In genomic region chr2:240232961-240233890, GRCh38 we compare ENCODE assay signal across 8 cellular contexts.
A peak's percentile ranks its signal among the peaks of the same experiment; 100 is the strongest.
DNase-seq lines count a peak whose midpoint lies in the region; ATAC-seq and TF ChIP-seq lines count a peak whose summit lies in the region.

No MANE protein-coding gene starts in this region.

- BruUV-seq in mammary epithelial cell (replicated peaks; lab: Mats Ljungman, UMichigan), result no TSS peak

- H4K20me1 ChIP-seq in mammary epithelial cell (ENCODE audit: insufficient read depth, low read length), result no peaks in the 10 kb centered on the region
- no peaks in the 10 kb centered on the region for H4K20me1 ChIP-seq in smooth muscle cell (ENCODE audit: low read depth)

- peak overlapping the region; percentile 88 for H2AFZ ChIP-seq in mammary epithelial cell (ENCODE audit: low read depth, low read length)
- no peak overlapping the region for H2AFZ ChIP-seq in smooth muscle cell (ENCODE audit: low read depth)

- H3K36me3 ChIP-seq in mammary epithelial cell (ENCODE audit: insufficient read depth, low read length), result no peaks in the 10 kb centered on the region
- no peaks in the 10 kb centered on the region for H3K36me3 ChIP-seq in smooth muscle cell (ENCODE audit: low read depth)

- H3K27me3 Mint-ChIP-seq in activated B cell treated with CpG ODN at 0.5 μM for 24 hours, result peaks cover 7% of the 10 kb centered on the region

- H3K79me2 ChIP-seq in mammary epithelial cell (ENCODE audit: insufficient read depth, low read length), result no peaks in the 10 kb centered on the region
- H3K79me2 ChIP-seq in smooth muscle cell (ENCODE audit: low read depth), result no peaks in the 10 kb centered on the region

- H3K9me3 Mint-ChIP-seq in activated B cell treated with CpG ODN at 0.5 μM for 24 hours, result peaks cover 11% of the 10 kb centered on the region

- H3K4me2 ChIP-seq in mammary epithelial cell (ENCODE audit: insufficient read depth, low read depth, low read length) (peak overlapping the region; percentile 96), smooth muscle cell (peak overlapping the region; percentile 85)

- H3K27ac ChIP-seq in mammary epithelial cell (ENCODE audit: insufficient read depth, low read depth, low read length) (no peak overlapping the region), smooth muscle cell (ENCODE audit: low read depth) (no peak overlapping the region)

- WGBS in mammary epithelial cell (ENCODE audit: low coverage, missing lambda C conversion rate), result 2% methylated on average over 18 of the region's 39 CpGs
- WGBS in smooth muscle cell (ENCODE audit: low lambda C conversion rate), result 2% methylated on average over 16 of the region's 39 CpGs

- TF ChIP-seq CTCF in GM10248 (IDR thresholded peaks at IDR 0.05; ENCODE audit: control extremely low read depth, extremely low read depth, low read depth, missing control alignments), result peak; percentile 66
- no peak for TF ChIP-seq CTCF in activated B cell treated with CpG ODN at 0.5 μM for 24 hours (IDR thresholded peaks at IDR 0.05)
- TF ChIP-seq CTCF in mammary epithelial cell (conservative IDR thresholded peaks at IDR 0.05 in 1 of 2, IDR thresholded peaks at IDR 0.05 in 1 of 2; ENCODE audit: extremely low read depth in 1 of 2, insufficient read depth in 1 of 2, low read depth in 1 of 2, low read length in 2 of 2), result peak; percentile 64 to 93
- TF ChIP-seq CTCF in smooth muscle cell (IDR thresholded peaks at IDR 0.05; ENCODE audit: borderline replicate concordance, insufficient read depth, poor library complexity, severe bottlenecking), result peak; percentile 91

- peak; percentile 74 for ATAC-seq in activated B cell treated with CpG ODN at 0.5 μM for 24 hours (ENCODE audit: low read depth)
- ATAC-seq in GM19463 (IDR thresholded peaks at IDR 0.05; ENCODE audit: unreplicated experiment), result no peak
- no peak for ATAC-seq in HG02970 (IDR thresholded peaks at IDR 0.05; ENCODE audit: low FRiP score, unreplicated experiment)

- H3K27me3 ChIP-seq in mammary epithelial cell (ENCODE audit: insufficient read depth, low read length) (no peaks in the 10 kb centered on the region), smooth muscle cell (ENCODE audit: low read depth) (no peaks in the 10 kb centered on the region)

- in situ Hi-C loops in mammary epithelial cell (cut with MboI; ENCODE audit: low sequenced_read_pairs in 2 of 2), result loop anchor here (5.0 kb wide), 1 partner anchor 204 kb away; the partner anchor contains the start of gene GPC1 (in 2 of the 2)

- no peaks in the 10 kb centered on the region for H3F3A ChIP-seq in smooth muscle cell (ENCODE audit: low read depth)

- no peak overlapping the region for H3K27ac Mint-ChIP-seq in activated B cell treated with CpG ODN at 0.5 μM for 24 hours

- H3K4me1 Mint-ChIP-seq in activated B cell treated with CpG ODN at 0.5 μM for 24 hours, result peaks cover 9% of the 10 kb centered on the region

- H3K4me3 ChIP-seq in mammary epithelial cell (replicated peaks in 1 of 3; ENCODE audit: insufficient read depth in 1 of 3, low read depth in 2 of 3, low read length in 3 of 3), result peak overlapping the region; percentile 39 to 52 (median 50)
- H3K4me3 ChIP-seq in smooth muscle cell, result peak overlapping the region; percentile 47

- dilution Hi-C loops in mammary epithelial cell (cut with HindIII; ENCODE audit: low sequenced_read_pairs), result loop anchor here (10.0 kb wide), 2 partner anchors 202 to 242 kb away; partner anchors contain the start of gene GPC1

- POLR2A ChIA-PET in GM10248 (lab: Yijun Ruan, JAX) (no interaction called here), activated B cell treated with CpG ODN at 0.5 μM for 24 hours (lab: Charles Lee) (no interaction called here)

- DNase-seq in GM10248 (ENCODE audit: extremely low spot score), result peak; percentile 76
- peak; percentile 20 for DNase-seq in NCI-H187 treated with DMSO at 0.1 percent for 48 hours (lab: John Stamatoyannopoulos, UW)
- DNase-seq in activated B cell treated with CpG ODN at 0.5 μM for 24 hours, result peak; percentile 37
- DNase-seq in mammary epithelial cell, result peak; percentile 84
- peak; percentile 96 for DNase-seq in iPS-NIHi7 (ENCODE audit: extremely low spot score)
- peak; percentile 67 for DNase-seq in smooth muscle cell (lab: John Stamatoyannopoulos, UW; ENCODE audit: unreplicated experiment)

- peaks cover 8% of the 10 kb centered on the region for H3K9me3 ChIP-seq in mammary epithelial cell (replicated peaks; ENCODE audit: insufficient read depth, low read length)
- H3K9me3 ChIP-seq in smooth muscle cell (replicated peaks; ENCODE audit: low read depth), result no peaks in the 10 kb centered on the region

- intact Hi-C loops in activated B cell treated with CpG ODN at 0.5 μM for 24 hours (cut with micrococcal nuclease), result loop anchor here (1.0 kb wide), 1 partner anchor 205 kb away; no protein-coding TSS in a partner anchor
- intact Hi-C loops in mammary epithelial cell (cut with micrococcal nuclease), result loop anchor here (1.0 to 5.0 kb wide), 8 partner anchors 18 to 609 kb away; partner anchors contain the start of gene RNPEPL1

- no peak overlapping the region for H3K9ac ChIP-seq in mammary epithelial cell (ENCODE audit: insufficient read depth, low read length)
- no peak overlapping the region for H3K9ac ChIP-seq in smooth muscle cell (ENCODE audit: low read depth)

- CTCF ChIA-PET in GM10248 (lab: Yijun Ruan, JAX), result interaction anchor here (0.8 to 3.0 kb wide), 7 partner anchors 8 to 263 kb away, joined by 3 to 18 read pairs (median 6); no protein-coding TSS in a partner anchor
- CTCF ChIA-PET in activated B cell treated with CpG ODN at 0.5 μM for 24 hours (lab: Charles Lee), result interaction anchor here (1.0 kb wide), 1 partner anchor 10 kb away, joined by 4 read pairs; no protein-coding TSS in a partner anchor
- CTCF ChIA-PET in mammary epithelial cell (lab: Charles Lee; ENCODE audit: low non-redundant PET), result interaction anchor here (0.7 kb wide), 1 partner anchor 70 kb away, joined by 13 read pairs; no protein-coding TSS in a partner anchor

- peak overlapping the region; percentile 35 for H3K4me3 Mint-ChIP-seq in activated B cell treated with CpG ODN at 0.5 μM for 24 hours

- no peaks in the 10 kb centered on the region for H3K36me3 Mint-ChIP-seq in activated B cell treated with CpG ODN at 0.5 μM for 24 hours (ENCODE audit: low read depth)

- H3K4me1 ChIP-seq in mammary epithelial cell (ENCODE audit: insufficient read depth, low read length) (peaks cover 24% of the 10 kb centered on the region), smooth muscle cell (ENCODE audit: low read depth) (no peaks in the 10 kb centered on the region)

Comparison
In these comparisons a context has a peak if more than half of its experiments do, and no peak if none do; other contexts are left out.
1. DNase-seq: peak in every context shown above with its lines; median percentile 96 in iPS-NIHi7; 84 in mammary epithelial cell; 76 in GM10248; 67 in smooth muscle cell; 37 in activated B cell treated with CpG ODN at 0.5 μM for 24 hours; 20 in NCI-H187 treated with DMSO at 0.1 percent for 48 hours.